ENCODE assay signal across 11 cellular contexts in the genomic region with DNA sequence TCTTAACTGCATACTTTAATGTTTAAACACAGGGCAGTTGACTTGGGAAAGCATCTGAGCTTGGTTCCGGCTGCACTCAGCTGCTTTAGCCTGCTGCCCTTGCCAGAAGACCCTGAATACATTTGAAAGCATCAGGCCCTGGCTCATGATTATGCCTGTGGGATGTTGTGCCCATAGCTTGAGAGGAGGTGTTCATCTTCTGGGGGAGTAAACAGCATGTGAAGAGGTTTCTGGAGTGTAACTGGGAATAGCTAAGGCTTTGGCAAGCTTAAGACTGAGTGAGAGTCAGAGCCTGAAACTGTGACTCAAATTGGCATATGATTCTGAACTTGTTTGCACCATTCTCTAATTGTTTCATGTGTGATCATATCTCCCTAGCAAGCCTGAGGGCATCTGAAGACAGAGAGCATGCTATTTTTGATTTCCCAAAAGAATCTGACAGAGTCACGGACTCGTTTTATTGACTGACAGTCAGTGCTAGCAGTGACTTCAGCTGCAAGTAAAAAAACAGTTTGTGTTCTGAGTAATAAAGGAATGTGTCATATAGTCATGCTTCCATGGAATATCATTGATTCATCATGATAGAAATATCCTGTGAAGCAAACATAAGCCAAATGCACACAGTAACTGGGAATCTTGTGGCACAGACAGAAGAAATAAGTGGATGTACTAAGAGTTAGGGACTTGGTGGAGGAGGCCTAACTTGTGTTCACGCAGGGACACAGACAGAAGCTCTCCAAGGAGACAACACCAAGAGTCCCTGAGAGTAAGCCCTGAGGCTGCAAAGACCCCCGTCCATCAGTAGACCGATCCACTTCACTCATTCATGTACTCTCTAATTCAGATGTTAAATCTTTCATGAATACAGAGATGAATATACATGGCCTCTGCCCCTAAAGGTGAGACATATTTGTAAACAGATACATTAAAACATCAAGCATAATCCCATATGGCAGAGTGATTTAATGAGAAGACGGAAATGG.
DNase-seq lines count a peak whose midpoint lies in the region; ATAC-seq and TF ChIP-seq lines count a peak whose summit lies in the region.
"Had no signal": no experiment of that assay in that cellular context is flagged by ENCODE, and none has a peak within 500 bp of the region (broad histone marks: within the 10 kb centered on the region; RNA-seq: fewer than 3 reads in every experiment).

No MANE protein-coding gene starts in this region.

- CTCF ChIA-PET in BJ (lab: Yijun Ruan, JAX), result interaction anchor here (0.7 to 1.6 kb wide), 5 partner anchors 37 to 230 kb away, joined by 3 to 9 read pairs (median 4); no protein-coding TSS in a partner anchor

- in situ Hi-C loops in SK-MEL-5 (cut with HindIII; ENCODE audit: low pct_unique_long_range_greater_than_20kb, low sequenced_read_pairs), result no loop called here

- ATAC-seq in sciatic nerve (peak; percentile 47), GM19397 (IDR thresholded peaks at IDR 0.05; ENCODE audit: unreplicated experiment) (no peak)
- ATAC-seq: effector memory CD8-positive, alpha-beta T cell had no signal

- DNase-seq in BJ (ENCODE audit: low read depth), result peak; percentile 100
- peak; percentile 79 for DNase-seq in SK-MEL-5 (ENCODE audit: low read depth, low spot score)
- peak; percentile 66 for DNase-seq in fibroblast of villous mesenchyme (ENCODE audit: low read depth)
- DNase-seq in sciatic nerve (ENCODE audit: low spot score), result no peak
- DNase-seq in activated gamma-delta T cell treated with Interleukin-2 at 50 U/mL for 16 hours, result no peak
- DNase-seq in NCI-H2171 treated with DMSO at 0.1 percent for 48 hours (lab: John Stamatoyannopoulos, UW), result no peak
- no peak for DNase-seq in nucleus accumbens (lab: John Stamatoyannopoulos, UW)
- DNase-seq: activated CD4-positive, alpha-beta T cell treated with anti-CD3 and anti-CD28 coated beads, Interleukin-2, amount 50 U/mL, for 48 hours; effector memory CD8-positive, alpha-beta T cell had no signal

- H3K4me3 ChIP-seq in BJ (ENCODE audit: low read depth, low read length), result no peak overlapping the region
- H3K4me3 ChIP-seq in fibroblast of villous mesenchyme (ENCODE audit: low read depth, low read length), result no peak overlapping the region

- H3K36me3 ChIP-seq in BJ (ENCODE audit: control insufficient read depth, insufficient read depth, low read length), result no peaks in the 10 kb centered on the region
- H3K36me3 ChIP-seq: neutrophil had no signal

- intact Hi-C loops in sciatic nerve (cut with DNase I), result loop anchor here (10.0 kb wide), 2 partner anchors 115 to 295 kb away; no protein-coding TSS in a partner anchor

- no peak for TF ChIP-seq CTCF in BJ (IDR thresholded peaks at IDR 0.05; ENCODE audit: insufficient read depth, low read depth, low read length)
- no peak for TF ChIP-seq CTCF in fibroblast of villous mesenchyme (IDR thresholded peaks at IDR 0.05; ENCODE audit: insufficient read depth, low read depth, low read length)

- POLR2A ChIA-PET in BJ (lab: Charles Lee), result interaction anchor here (0.6 to 2.3 kb wide), 13 partner anchors 11 to 536 kb away, joined by 3 to 20 read pairs (median 4); partner anchors contain the start of gene USP53

- no peaks in the 10 kb centered on the region for H3K27me3 ChIP-seq in BJ (ENCODE audit: control insufficient read depth, insufficient read depth, low read length)
- H3K27me3 ChIP-seq: neutrophil had no signal

Comparison
In these comparisons a context has a peak if more than half of its experiments do, and no peak if none do; other contexts are left out.
1. DNase-seq: peak in BJ (single experiment), SK-MEL-5 (single experiment) and fibroblast of villous mesenchyme (single experiment); none in sciatic nerve (single experiment), activated gamma-delta T cell treated with Interleukin-2 at 50 U/mL for 16 hours (single experiment), NCI-H2171 treated with DMSO at 0.1 percent for 48 hours (single experiment) and nucleus accumbens (0 of 56).